In the genomic region with DNA sequence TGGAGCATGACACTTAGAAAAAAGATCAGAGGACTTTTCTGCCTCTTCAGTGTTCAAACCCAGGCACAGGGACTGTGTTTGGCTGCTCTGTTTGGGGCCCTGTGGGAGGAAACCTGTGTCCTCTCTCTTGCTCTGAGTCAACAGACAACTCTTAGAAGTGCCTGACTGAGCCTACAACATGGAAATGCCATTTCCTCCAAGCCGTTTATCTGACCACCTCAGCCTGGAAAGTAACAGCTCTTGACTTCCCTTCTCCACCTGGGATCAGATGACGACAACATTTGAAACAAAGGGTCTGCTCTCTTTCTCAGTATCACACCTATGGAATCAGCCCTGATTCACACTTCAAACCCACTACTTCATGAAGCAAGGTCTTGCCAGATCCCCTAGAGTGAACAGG, we compare ENCODE assay signal across 19 cellular contexts.
DNase-seq lines count a peak whose midpoint lies in the region; ATAC-seq and TF ChIP-seq lines count a peak whose summit lies in the region.
"Had no signal": no experiment of that assay in that cellular context is flagged by ENCODE, and none has a peak within 500 bp of the region (broad histone marks: within the 10 kb centered on the region; RNA-seq: fewer than 3 reads in every experiment).

No MANE protein-coding gene starts in this region.

- no peak overlapping the region for H3K4me3 Mint-ChIP-seq in activated naive CD4-positive, alpha-beta T cell treated with anti-CD3 and anti-CD28 coated beads for 36 hours
- H3K4me3 Mint-ChIP-seq: CD4-positive, CD25-positive, alpha-beta regulatory T cell; naive B cell had no signal

- H3K9me3 Mint-ChIP-seq in activated naive CD4-positive, alpha-beta T cell treated with anti-CD3 and anti-CD28 coated beads for 36 hours = no peaks in the 10 kb centered on the region

- H3K27ac Mint-ChIP-seq in activated naive CD4-positive, alpha-beta T cell treated with anti-CD3 and anti-CD28 coated beads for 36 hours = no peak overlapping the region
- H3K27ac Mint-ChIP-seq: CD4-positive, CD25-positive, alpha-beta regulatory T cell had no signal

- H3K27me3 Mint-ChIP-seq in activated naive CD4-positive, alpha-beta T cell treated with anti-CD3 and anti-CD28 coated beads for 36 hours (ENCODE audit: low read depth) = peaks cover 6% of the 10 kb centered on the region
- H3K27me3 Mint-ChIP-seq: CD4-positive, CD25-positive, alpha-beta regulatory T cell had no signal

- H3K4me2 ChIP-seq in MM.1S (ENCODE audit: low read depth, low read length) = no peak overlapping the region

- H3K4me3 ChIP-seq in body of pancreas = no peak overlapping the region
- no peak overlapping the region for H3K4me3 ChIP-seq in psoas muscle
- no peak overlapping the region for H3K4me3 ChIP-seq in MM.1S (ENCODE audit: low read length)

- no peaks in the 10 kb centered on the region for H4K20me1 ChIP-seq in MM.1S (ENCODE audit: insufficient read depth, low read length)

- H3K36me3 ChIP-seq in body of pancreas (replicated peaks in 1 of 2; ENCODE audit: insufficient read depth in 1 of 2, low read depth in 2 of 2) (no peaks in the 10 kb centered on the region), psoas muscle (ENCODE audit: insufficient read depth in 1 of 2, low read depth in 1 of 2) (no peaks in the 10 kb centered on the region), MM.1S (replicated peaks; ENCODE audit: insufficient read depth, low read length) (no peaks in the 10 kb centered on the region)

- CTCF ChIA-PET in activated naive CD4-positive, alpha-beta T cell treated with anti-CD3 and anti-CD28 coated beads for 36 hours (lab: Charles Lee) = no interaction called here

- no peaks in the 10 kb centered on the region for H3K79me2 ChIP-seq in MM.1S (ENCODE audit: low read length)

- TF ChIP-seq CTCF in body of pancreas (IDR thresholded peaks at IDR 0.05) (no peak), psoas muscle (IDR thresholded peaks at IDR 0.05) (no peak), MM.1S (IDR thresholded peaks at IDR 0.05; ENCODE audit: low read length) (no peak)

- ATAC-seq in GM18868 (IDR thresholded peaks at IDR 0.05; ENCODE audit: unreplicated experiment) (peak; percentile 37), body of pancreas (no peak), psoas muscle (peak in 1 of 4 donors; percentile 38)
- ATAC-seq: SK-N-SH treated with all-trans-retinoic acid at 6 μM for 48 hours had no signal

- no peaks in the 10 kb centered on the region for H3K36me3 Mint-ChIP-seq in activated naive CD4-positive, alpha-beta T cell treated with anti-CD3 and anti-CD28 coated beads for 36 hours (ENCODE audit: low read depth)
- H3K36me3 Mint-ChIP-seq: CD4-positive, CD25-positive, alpha-beta regulatory T cell; naive B cell had no signal

- H2AFZ ChIP-seq in MM.1S (ENCODE audit: low read length) = no peak overlapping the region

- H3K9me3 ChIP-seq in body of pancreas = no peaks in the 10 kb centered on the region
- H3K9me3 ChIP-seq in psoas muscle = no peaks in the 10 kb centered on the region
- H3K9me3 ChIP-seq in MM.1S (replicated peaks; ENCODE audit: insufficient read depth, low read length) = no peaks in the 10 kb centered on the region

- 53 to 58% methylated on average over 2 of the region's 2 CpGs for WGBS in body of pancreas, 2 donors
- WGBS in psoas muscle, 3 donors = 66 to 76% (median 72%) methylated on average over 2 of the region's 2 CpGs

- no peaks in the 10 kb centered on the region for H3K4me1 Mint-ChIP-seq in activated naive CD4-positive, alpha-beta T cell treated with anti-CD3 and anti-CD28 coated beads for 36 hours (ENCODE audit: low read depth)
- H3K4me1 Mint-ChIP-seq: CD4-positive, CD25-positive, alpha-beta regulatory T cell; naive B cell had no signal

- no peak overlapping the region for H3K9ac ChIP-seq in MM.1S (ENCODE audit: low read length)

- no peaks in the 10 kb centered on the region for H3K9me2 ChIP-seq in MM.1S (replicated peaks; ENCODE audit: insufficient read depth, low read length)

- no peak for TF ChIP-seq POLR2A in body of pancreas (IDR thresholded peaks at IDR 0.05)

- peaks cover 8% of the 10 kb centered on the region; the same call in 1 of the 2 replicates for H3F3A ChIP-seq in MM.1S (ENCODE audit: insufficient read depth, low read length)

- H3K27me3 ChIP-seq in body of pancreas (no peaks in the 10 kb centered on the region), psoas muscle (ENCODE audit: insufficient read depth in 3 of 3, low read length in 2 of 3) (no peaks in the 10 kb centered on the region), MM.1S (replicated peaks; ENCODE audit: insufficient read depth, low read length) (no peaks in the 10 kb centered on the region)

- H3K27ac ChIP-seq in body of pancreas (peak overlapping the region in 3 of 4 donors; percentile 44 to 52 (median 49)), psoas muscle (peak overlapping the region; percentile 71), MM.1S (ENCODE audit: low read length) (no peak overlapping the region)

- H3K4me1 ChIP-seq in body of pancreas = peaks cover 73% of the 10 kb centered on the region
- peaks cover 32% of the 10 kb centered on the region for H3K4me1 ChIP-seq in psoas muscle
- peaks cover 14% of the 10 kb centered on the region for H3K4me1 ChIP-seq in MM.1S (ENCODE audit: low read length)

- DNase-seq in NCI-H2029 (lab: John Stamatoyannopoulos, UW) = peak; percentile 46
- no peak for DNase-seq in body of pancreas
- DNase-seq in psoas muscle = no peak
- no peak for DNase-seq in activated naive CD4-positive, alpha-beta T cell treated with anti-CD3 and anti-CD28 coated beads for 36 hours
- DNase-seq in NCI-H146 treated with DMSO at 0.1 percent for 48 hours (lab: John Stamatoyannopoulos, UW; ENCODE audit: unreplicated experiment) = no peak
- DNase-seq in MM.1S = no peak
- DNase-seq: activated naive CD4-positive, alpha-beta T cell treated with anti-CD3 and anti-CD28 coated beads, Interleukin-2, amount 50 U/mL, for 16 hours; activated T-cell treated with anti-CD3 and anti-CD28 coated beads, Interleukin-2, amount 50 U/mL, for 48 hours; CD4-positive, CD25-positive, alpha-beta regulatory T cell; H7; naive B cell; NCI-H1417; NCI-H2171; NCI-H69; RPMI8226; stimulated activated CD8-positive, alpha-beta memory T cell treated with anti-CD3 and anti-CD28 coated beads, Interleukin-4, amount 100 ng/mL, for 48 hours; substantia nigra had no signal

- intact Hi-C loops in body of pancreas (cut with DNase I) (no loop called here), psoas muscle (cut with DNase I) (no loop called here)
- intact Hi-C loops in activated naive CD4-positive, alpha-beta T cell treated with anti-CD3 and anti-CD28 coated beads for 36 hours (cut with micrococcal nuclease) = loop anchor here (10.0 kb wide), 1 partner anchor 236 kb away; no protein-coding TSS in a partner anchor
